In genomic region chr13:39023761-39024160, GRCh38 we compare ENCODE assay signal across 17 cellular contexts. TPM values are rescaled to one million over a fixed set of nuclear protein-coding genes. Genes with fewer than 3 reads are reported as not detected.
DNase-seq lines count a peak whose midpoint lies in the region; ATAC-seq and TF ChIP-seq lines count a peak whose summit lies in the region.
"Had no signal": no experiment of that assay in that cellular context is flagged by ENCODE, and none has a peak within 500 bp of the region (broad histone marks: within the 10 kb centered on the region; RNA-seq: fewer than 3 reads in every experiment).

No MANE protein-coding gene starts in this region.

- H3K4me1 ChIP-seq in GM23338 (ENCODE audit: insufficient read depth), result peaks cover 47% of the 10 kb centered on the region
- H3K4me1 ChIP-seq: SJSA1 had no signal

- H3K27ac ChIP-seq in GM23338 (ENCODE audit: low read depth) (peak overlapping the region; percentile 94), SK-N-MC (peak overlapping the region; percentile 79)
- H3K27ac ChIP-seq: SJSA1 had no signal

- peaks cover 63% of the 10 kb centered on the region for H3K4me1 Mint-ChIP-seq in GM23338
- H3K4me1 Mint-ChIP-seq in nephron progenitor cell, result no peaks in the 10 kb centered on the region

- H3F3A ChIP-seq in GM23338 (replicated peaks; ENCODE audit: low read depth), result no peaks in the 10 kb centered on the region

- peaks cover 31% of the 10 kb centered on the region for H3K79me2 ChIP-seq in GM23338 (replicated peaks; ENCODE audit: insufficient read depth)

- peaks cover 83% of the 10 kb centered on the region for H3K36me3 Mint-ChIP-seq in GM23338 (ENCODE audit: low read depth)
- H3K36me3 Mint-ChIP-seq in nephron progenitor cell (ENCODE audit: low read depth), result peaks cover 64% of the 10 kb centered on the region

- H2AFZ ChIP-seq in GM23338, result no peak overlapping the region

- no peaks in the 10 kb centered on the region for H3K9me3 ChIP-seq in SK-N-MC (ENCODE audit: low read depth, low read length)
- H3K9me3 ChIP-seq: SJSA1 had no signal

- no peak for DNase-seq in GM23338 (ENCODE audit: low spot score)
- no peak for DNase-seq in SK-N-MC (ENCODE audit: low read depth, low spot score)
- DNase-seq in fibroblast of peridontal ligament (ENCODE audit: extremely low read depth), result peak; percentile 11
- no peak for DNase-seq in nephron progenitor cell
- no peak for DNase-seq in NCI-H526 (lab: John Stamatoyannopoulos, UW)
- no peak for DNase-seq in C1 segment of cervical spinal cord (lab: John Stamatoyannopoulos, UW)
- DNase-seq in dedifferentiated amniotic fluid mesenchymal stem cell (ENCODE audit: extremely low spot score), result no peak
- DNase-seq: activated CD8-positive, alpha-beta T cell treated with anti-CD3 and anti-CD28 coated beads, Interleukin-2, amount 10 ng/mL, durations not matched to agents 7 days and 5 days; aorta; midbrain; NCI-H2107; occipital lobe had no signal

- no peaks in the 10 kb centered on the region for H3K27me3 Mint-ChIP-seq in GM23338 (ENCODE audit: insufficient read depth, low read depth, poor library complexity)
- no peaks in the 10 kb centered on the region for H3K27me3 Mint-ChIP-seq in nephron progenitor cell (ENCODE audit: low read depth, poor library complexity)
- H3K27me3 Mint-ChIP-seq: dendritic cell treated with granulocyte-macrophage colony-stimulating factor and Interleukin-4, amounts not matched to agents 40 ng/mL and 50 ng/mL, for 4 days had no signal

- H3K4me2 ChIP-seq in GM23338, result peak overlapping the region; percentile 45

- H3K27me3 ChIP-seq in GM23338 (ENCODE audit: insufficient read depth), result no peaks in the 10 kb centered on the region
- H3K27me3 ChIP-seq: SJSA1 had no signal

- no peaks in the 10 kb centered on the region for H4K20me1 ChIP-seq in GM23338 (replicated peaks; ENCODE audit: insufficient read depth)

- peak overlapping the region; percentile 95 for H3K27ac Mint-ChIP-seq in GM23338
- peak overlapping the region; percentile 10 for H3K27ac Mint-ChIP-seq in nephron progenitor cell
- H3K27ac Mint-ChIP-seq: activated CD8-positive, alpha-beta T cell treated with anti-CD3 and anti-CD28 coated beads, Interleukin-2, amount 10 ng/mL, durations not matched to agents 7 days and 5 days; dendritic cell treated with granulocyte-macrophage colony-stimulating factor and Interleukin-4, amounts not matched to agents 40 ng/mL and 50 ng/mL, for 4 days; stimulated activated effector memory CD8-positive, alpha-beta T cell treated with anti-CD3 and anti-CD28 coated beads, Interleukin-12 subunit alpha, Interleukin-12 subunit beta, amount 100 ng/mL, for 72 hours had no signal

- H3K4me3 ChIP-seq in GM23338 (peak overlapping the region; percentile 15), SK-N-MC (no peak overlapping the region)
- H3K4me3 ChIP-seq: SJSA1 had no signal

- peak; percentile 29 for ATAC-seq in GM23338
- no peak for ATAC-seq in HG02623 (IDR thresholded peaks at IDR 0.05; ENCODE audit: unreplicated experiment)
- ATAC-seq: activated CD8-positive, alpha-beta T cell treated with anti-CD3 and anti-CD28 coated beads, Interleukin-2, amount 10 ng/mL, durations not matched to agents 7 days and 5 days; stimulated activated effector memory CD8-positive, alpha-beta T cell treated with anti-CD3 and anti-CD28 coated beads, Interleukin-12 subunit alpha, Interleukin-12 subunit beta, amount 100 ng/mL, for 72 hours had no signal

- no peak overlapping the region for H3K9ac ChIP-seq in SK-N-MC (ENCODE audit: insufficient read length)

- no peaks in the 10 kb centered on the region for H3K9me2 ChIP-seq in GM23338 (ENCODE audit: insufficient read depth)

- H3K4me3 Mint-ChIP-seq in GM23338 (peak overlapping the region; percentile 47), nephron progenitor cell (no peak overlapping the region)
- H3K4me3 Mint-ChIP-seq: activated CD8-positive, alpha-beta T cell treated with anti-CD3 and anti-CD28 coated beads, Interleukin-2, amount 10 ng/mL, durations not matched to agents 7 days and 5 days; dendritic cell treated with granulocyte-macrophage colony-stimulating factor and Interleukin-4, amounts not matched to agents 40 ng/mL and 50 ng/mL, for 4 days; stimulated activated effector memory CD8-positive, alpha-beta T cell treated with anti-CD3 and anti-CD28 coated beads, Interleukin-12 subunit alpha, Interleukin-12 subunit beta, amount 100 ng/mL, for 72 hours had no signal

- H3K9me3 Mint-ChIP-seq in GM23338 (no peaks in the 10 kb centered on the region), nephron progenitor cell (no peaks in the 10 kb centered on the region)
- H3K9me3 Mint-ChIP-seq: dendritic cell treated with granulocyte-macrophage colony-stimulating factor and Interleukin-4, amounts not matched to agents 40 ng/mL and 50 ng/mL, for 4 days; stimulated activated effector memory CD8-positive, alpha-beta T cell treated with anti-CD3 and anti-CD28 coated beads, Interleukin-12 subunit alpha, Interleukin-12 subunit beta, amount 100 ng/mL, for 72 hours had no signal

- H3K36me3 ChIP-seq in GM23338 (ENCODE audit: insufficient read depth) (peaks cover 43% of the 10 kb centered on the region), SK-N-MC (ENCODE audit: insufficient read depth, low read length) (peaks cover 81% of the 10 kb centered on the region)

- TF ChIP-seq CTCF in GM23338 (conservative IDR thresholded peaks at IDR 0.05; ENCODE audit: low read depth in 2 of 2), result no peak
- no peak for TF ChIP-seq CTCF in nephron progenitor cell (IDR thresholded peaks at IDR 0.05)

TF ChIP-seq in GM23338, 12 proteins besides CTCF, POLR2A, EP300 and RAD21 (continues in another document):
- TF ChIP-seq STAT1 (IDR thresholded peaks at IDR 0.05; ENCODE audit: unreplicated experiment), result no peak
- no peak for TF ChIP-seq POLR2AphosphoS5 (IDR thresholded peaks at IDR 0.05; ENCODE audit: low read depth)
- no peak for TF ChIP-seq REST (IDR thresholded peaks at IDR 0.05; ENCODE audit: unreplicated experiment)

RNA-seq across cellular contexts. Expression of gene PROSER1, which starts 14.1 kb away (rescaled TPM):
- 116 and 141 TPM in 2 replicates for total RNA-seq in GM23338 (2014; rRNA removed; shearing (Covaris generic))
- polyA plus RNA-seq in GM23338 (2016; fragmentation: Nextera tagmentation; extraction: Ambion mirVana), result 58.8 and 64.9 TPM in 2 replicates

RNA-seq across cellular contexts. Expression of gene NHLRC3, which starts 14.5 kb away (rescaled TPM):
- 14.6 and 15.6 TPM in 2 replicates for total RNA-seq in GM23338 (2014; rRNA removed; shearing (Covaris generic))
- polyA plus RNA-seq in GM23338 (2016; fragmentation: Nextera tagmentation; extraction: Ambion mirVana), result 11.0 and 11.8 TPM in 2 replicates

RNA-seq across cellular contexts. Expression of gene STOML3, which starts 33.1 kb away (rescaled TPM):
- total RNA-seq in GM23338 (2014; rRNA removed; shearing (Covaris generic)), result 0.16 TPM in 1 of 2 replicates, not detected in the other
- not detected in 2 replicates for polyA plus RNA-seq in GM23338 (2016; fragmentation: Nextera tagmentation; extraction: Ambion mirVana)
- total RNA-seq: activated CD8-positive, alpha-beta T cell treated with anti-CD3 and anti-CD28 coated beads, Interleukin-2, amount 10 ng/mL, durations not matched to agents 7 days and 5 days; aorta; fibroblast of lung; SJSA1 had no signal
- polyA plus RNA-seq: aorta, fibroblast of lung had no signal
